Comparison of ENCODE assay signal across 15 cellular contexts in genomic region chr2:32864761-32865160, GRCh38.
DNase-seq lines count a peak whose midpoint lies in the region; ATAC-seq and TF ChIP-seq lines count a peak whose summit lies in the region.
"Had no signal": no experiment of that assay in that cellular context is flagged by ENCODE, and none has a peak within 500 bp of the region (broad histone marks: within the 10 kb centered on the region; RNA-seq: fewer than 3 reads in every experiment).

No MANE protein-coding gene starts in this region.

- H3K27ac Mint-ChIP-seq in activated naive CD4-positive, alpha-beta T cell treated with anti-CD3 and anti-CD28 coated beads, Interleukin-2, amount 50 U/mL, for 72 hours, result no peak overlapping the region
- H3K27ac Mint-ChIP-seq in activated naive CD4-positive, alpha-beta T cell treated with anti-CD3 and anti-CD28 coated beads for 36 hours, result no peak overlapping the region
- H3K27ac Mint-ChIP-seq: activated T-cell treated with anti-CD3 and anti-CD28 coated beads, Interleukin-2, amount 50 U/mL, for 24 hours; naive thymus-derived CD4-positive, alpha-beta T cell; T-cell had no signal

- H3K4me3 Mint-ChIP-seq in activated naive CD4-positive, alpha-beta T cell treated with anti-CD3 and anti-CD28 coated beads for 36 hours, result no peak overlapping the region
- H3K4me3 Mint-ChIP-seq: activated T-cell treated with anti-CD3 and anti-CD28 coated beads, Interleukin-2, amount 50 U/mL, for 24 hours; naive thymus-derived CD4-positive, alpha-beta T cell; T-cell had no signal

- CTCF ChIA-PET in activated naive CD4-positive, alpha-beta T cell treated with anti-CD3 and anti-CD28 coated beads for 36 hours (lab: Charles Lee), result no interaction called here

- DNase-seq in Right ventricle myocardium inferior (ENCODE audit: missing footprints) (no peak), heart left ventricle (no peak), amniotic stem cell (lab: John Stamatoyannopoulos, UW) (peak; percentile 33), foreskin fibroblast (peak; percentile 54 to 86), aorta (no peak), NCI-H1694 treated with DMSO at 0.1 percent for 48 hours (lab: John Stamatoyannopoulos, UW) (no peak)
- DNase-seq in activated naive CD4-positive, alpha-beta T cell treated with anti-CD3 and anti-CD28 coated beads, Interleukin-2, amount 50 U/mL, for 72 hours (ENCODE audit: low spot score in 2 of 2), result no peak
- DNase-seq in activated naive CD4-positive, alpha-beta T cell treated with anti-CD3 and anti-CD28 coated beads for 36 hours, result no peak
- DNase-seq: activated T-cell treated with anti-CD3 and anti-CD28 coated beads, Interleukin-2, amount 50 U/mL, for 24 hours; naive thymus-derived CD4-positive, alpha-beta T cell; NCI-H345; right cardiac atrium; T-cell had no signal

- no peak for TF ChIP-seq CTCF in heart left ventricle (IDR thresholded peaks at IDR 0.05)
- TF ChIP-seq CTCF in foreskin fibroblast (IDR thresholded peaks at IDR 0.05; ENCODE audit: low read depth, low read length), result no peak

- intact Hi-C loops in Right ventricle myocardium inferior (cut with DNase I), result no loop called here
- intact Hi-C loops in heart left ventricle (cut with DNase I), result no loop called here
- intact Hi-C loops in aorta (cut with DNase I), result no loop called here
- intact Hi-C loops in activated naive CD4-positive, alpha-beta T cell treated with anti-CD3 and anti-CD28 coated beads for 36 hours (cut with micrococcal nuclease), result loop anchor here (5.0 kb wide), 1 partner anchor 83 kb away; the partner anchor contains the start of gene LTBP1

- no peaks in the 10 kb centered on the region for H3K9me3 ChIP-seq in heart left ventricle
- no peaks in the 10 kb centered on the region for H3K9me3 ChIP-seq in aorta (ENCODE audit: control insufficient read depth, low read length)
- H3K9me3 ChIP-seq: adrenal gland had no signal

- H3K36me3 ChIP-seq in heart left ventricle (no peaks in the 10 kb centered on the region), aorta (ENCODE audit: control insufficient read depth in 1 of 2, insufficient read depth in 2 of 2, low read length in 1 of 2) (no peaks in the 10 kb centered on the region)
- H3K36me3 ChIP-seq: adrenal gland had no signal

- no peak overlapping the region for H3K4me3 ChIP-seq in heart left ventricle
- H3K4me3 ChIP-seq in foreskin fibroblast (ENCODE audit: low read depth in 1 of 2, low read length in 2 of 2), result no peak overlapping the region
- H3K4me3 ChIP-seq in aorta (ENCODE audit: low read length in 2 of 2), result no peak overlapping the region
- H3K4me3 ChIP-seq: adrenal gland had no signal

- peaks cover 0 to 11% (median 0%) of the 10 kb centered on the region in 12 donors for H3K4me1 ChIP-seq in heart left ventricle
- peaks cover 2 to 6% of the 10 kb centered on the region in 2 donors for H3K4me1 ChIP-seq in aorta (ENCODE audit: control insufficient read depth in 1 of 2, insufficient read depth in 2 of 2, low read length in 2 of 2)
- H3K4me1 ChIP-seq: adrenal gland had no signal

- H3K4me1 Mint-ChIP-seq in activated naive CD4-positive, alpha-beta T cell treated with anti-CD3 and anti-CD28 coated beads for 36 hours (ENCODE audit: low read depth), result peaks cover 6% of the 10 kb centered on the region
- H3K4me1 Mint-ChIP-seq: naive thymus-derived CD4-positive, alpha-beta T cell had no signal

- peaks cover 6% of the 10 kb centered on the region for H3K27me3 Mint-ChIP-seq in activated naive CD4-positive, alpha-beta T cell treated with anti-CD3 and anti-CD28 coated beads for 36 hours (ENCODE audit: low read depth)

- H3K9me3 Mint-ChIP-seq in activated naive CD4-positive, alpha-beta T cell treated with anti-CD3 and anti-CD28 coated beads, Interleukin-2, amount 50 U/mL, for 72 hours, result no peaks in the 10 kb centered on the region
- H3K9me3 Mint-ChIP-seq in activated naive CD4-positive, alpha-beta T cell treated with anti-CD3 and anti-CD28 coated beads for 36 hours, result no peaks in the 10 kb centered on the region
- H3K9me3 Mint-ChIP-seq: activated T-cell treated with anti-CD3 and anti-CD28 coated beads, Interleukin-2, amount 50 U/mL, for 24 hours; T-cell had no signal

- WGBS in heart left ventricle, 4 donors, result 72 to 90% (median 84%) methylated on average over 4 of the region's 4 CpGs
- 30 to 35% methylated on average over 4 of the region's 4 CpGs for WGBS in aorta, 2 donors

- no peaks in the 10 kb centered on the region for H3K36me3 Mint-ChIP-seq in activated naive CD4-positive, alpha-beta T cell treated with anti-CD3 and anti-CD28 coated beads, Interleukin-2, amount 50 U/mL, for 72 hours
- no peaks in the 10 kb centered on the region for H3K36me3 Mint-ChIP-seq in activated naive CD4-positive, alpha-beta T cell treated with anti-CD3 and anti-CD28 coated beads for 36 hours (ENCODE audit: low read depth)
- H3K36me3 Mint-ChIP-seq: naive thymus-derived CD4-positive, alpha-beta T cell; T-cell had no signal

- ATAC-seq in Right ventricle myocardium inferior (peak; percentile 10), heart left ventricle (no peak), aorta (ENCODE audit: low FRiP score) (peak; percentile 29)
- no peak for ATAC-seq in activated naive CD4-positive, alpha-beta T cell treated with anti-CD3 and anti-CD28 coated beads, Interleukin-2, amount 50 U/mL, for 72 hours
- ATAC-seq: naive thymus-derived CD4-positive, alpha-beta T cell; T-cell had no signal

- H3K27ac ChIP-seq in heart left ventricle (peak overlapping the region in 1 of 12 donors; percentile 10), aorta (ENCODE audit: low read depth in 1 of 2, low read length in 2 of 2) (peak overlapping the region in 1 of 2 donors; percentile 2)
- H3K27ac ChIP-seq: 22Rv1, adrenal gland had no signal

- H3K27me3 ChIP-seq in heart left ventricle, result no peaks in the 10 kb centered on the region
- H3K27me3 ChIP-seq in aorta (ENCODE audit: control insufficient read depth in 1 of 2, insufficient read depth in 2 of 2, low read length in 1 of 2), result no peaks in the 10 kb centered on the region
- H3K27me3 ChIP-seq: adrenal gland had no signal

- no peak for TF ChIP-seq POLR2A in heart left ventricle (IDR thresholded peaks at IDR 0.05)

Comparison
In these comparisons a context has a peak if more than half of its experiments do, and no peak if none do; other contexts are left out.
1. ATAC-seq: peak in Right ventricle myocardium inferior (single experiment) and aorta (single experiment); none in heart left ventricle (0 of 4) and activated naive CD4-positive, alpha-beta T cell treated with anti-CD3 and anti-CD28 coated beads, Interleukin-2, amount 50 U/mL, for 72 hours (0 of 2).
2. DNase-seq: peak in amniotic stem cell (single experiment) and foreskin fibroblast (2 of 2); none in Right ventricle myocardium inferior (single experiment), heart left ventricle (0 of 5), aorta (0 of 2), NCI-H1694 treated with DMSO at 0.1 percent for 48 hours (single experiment), activated naive CD4-positive, alpha-beta T cell treated with anti-CD3 and anti-CD28 coated beads, Interleukin-2, amount 50 U/mL, for 72 hours (0 of 2) and activated naive CD4-positive, alpha-beta T cell treated with anti-CD3 and anti-CD28 coated beads for 36 hours (single experiment).